1 cellular context compared by ENCODE assay signal in genomic region chr5:125198270-125198974, GRCh38.
TF ChIP-seq lines count a peak whose summit lies in the region.

No MANE protein-coding gene starts in this region.

TF ChIP-seq in HEK293, 187 proteins besides CTCF, POLR2A, EP300 and RAD21 (continued from another document and continues in another):
- TF ChIP-seq ZNF26 (tag by site-specific recombination; IDR thresholded peaks at IDR 0.05) (no peak), ZNF76 (tag by site-specific recombination; IDR thresholded peaks at IDR 0.05; ENCODE audit: borderline replicate concordance, low read depth) (no peak), ZNF626 (tag by site-specific recombination; IDR thresholded peaks at IDR 0.05) (peak; percentile 98; the same call in 1 of the 2 replicates), ZNF394 (tag by site-specific recombination; IDR thresholded peaks at IDR 0.05; ENCODE audit: borderline replicate concordance) (no peak), ZBTB11 (tag by site-specific recombination; conservative IDR thresholded peaks at IDR 0.05; ENCODE audit: low read depth) (no peak), ZSCAN23 (tag by site-specific recombination; IDR thresholded peaks at IDR 0.05) (no peak), ZNF433 (tag by site-specific recombination; IDR thresholded peaks at IDR 0.05; ENCODE audit: low read depth) (no peak), ZNF37A (tag by site-specific recombination; IDR thresholded peaks at IDR 0.05) (peak; percentile 89), ZNF776 (tag by site-specific recombination; IDR thresholded peaks at IDR 0.05; ENCODE audit: borderline replicate concordance) (peak; percentile 92; the same call in 1 of the 2 replicates), PRDM10 (tag by site-specific recombination; IDR thresholded peaks at IDR 0.05) (peak; percentile 51; the same call in 1 of the 2 replicates), ZNF19 (tag by site-specific recombination; IDR thresholded peaks at IDR 0.05; ENCODE audit: low read depth) (no peak), ZSCAN5A (tag by site-specific recombination; IDR thresholded peaks at IDR 0.05) (no peak), ZNF132 (tag by site-specific recombination; IDR thresholded peaks at IDR 0.05; ENCODE audit: borderline replicate concordance) (peak; percentile 67; the same call in 1 of the 2 replicates), ZNF16 (tag by site-specific recombination; IDR thresholded peaks at IDR 0.05; ENCODE audit: low read depth) (no peak), ZNF530 (tag by site-specific recombination; IDR thresholded peaks at IDR 0.05; ENCODE audit: low read depth) (no peak), YY1 (tag by site-specific recombination; IDR thresholded peaks at IDR 0.05) (no peak), ZNF645 (tag by site-specific recombination; IDR thresholded peaks at IDR 0.05) (no peak), ZNF529 (tag by site-specific recombination; IDR thresholded peaks at IDR 0.05; ENCODE audit: insufficient replicate concordance) (peak; percentile 82), ZBTB6 (tag by site-specific recombination; IDR thresholded peaks at IDR 0.05) (no peak; the same call in 1 of the 2 replicates), PRDM6 (tag by site-specific recombination; IDR thresholded peaks at IDR 0.05) (peak; percentile 94), BCL11A (tag by site-specific recombination; IDR thresholded peaks at IDR 0.05; ENCODE audit: low read depth) (no peak), ZSCAN16 (tag by site-specific recombination; IDR thresholded peaks at IDR 0.05) (no peak), OVOL3 (tag by site-specific recombination; IDR thresholded peaks at IDR 0.05) (peak; percentile 38; the same call in 1 of the 2 replicates), ZNF660 (tag by site-specific recombination; IDR thresholded peaks at IDR 0.05) (peak; percentile 99), GFI1B (tag by site-specific recombination; IDR thresholded peaks at IDR 0.05) (peak; percentile 96), ZNF133 (tag by site-specific recombination; IDR thresholded peaks at IDR 0.05) (no peak), ZNF544 (tag by site-specific recombination; IDR thresholded peaks at IDR 0.05) (peak; percentile 97), ZBTB44 (tag by site-specific recombination; IDR thresholded peaks at IDR 0.05) (peak; percentile 97)
- TF ChIP-seq, protein P1, sequence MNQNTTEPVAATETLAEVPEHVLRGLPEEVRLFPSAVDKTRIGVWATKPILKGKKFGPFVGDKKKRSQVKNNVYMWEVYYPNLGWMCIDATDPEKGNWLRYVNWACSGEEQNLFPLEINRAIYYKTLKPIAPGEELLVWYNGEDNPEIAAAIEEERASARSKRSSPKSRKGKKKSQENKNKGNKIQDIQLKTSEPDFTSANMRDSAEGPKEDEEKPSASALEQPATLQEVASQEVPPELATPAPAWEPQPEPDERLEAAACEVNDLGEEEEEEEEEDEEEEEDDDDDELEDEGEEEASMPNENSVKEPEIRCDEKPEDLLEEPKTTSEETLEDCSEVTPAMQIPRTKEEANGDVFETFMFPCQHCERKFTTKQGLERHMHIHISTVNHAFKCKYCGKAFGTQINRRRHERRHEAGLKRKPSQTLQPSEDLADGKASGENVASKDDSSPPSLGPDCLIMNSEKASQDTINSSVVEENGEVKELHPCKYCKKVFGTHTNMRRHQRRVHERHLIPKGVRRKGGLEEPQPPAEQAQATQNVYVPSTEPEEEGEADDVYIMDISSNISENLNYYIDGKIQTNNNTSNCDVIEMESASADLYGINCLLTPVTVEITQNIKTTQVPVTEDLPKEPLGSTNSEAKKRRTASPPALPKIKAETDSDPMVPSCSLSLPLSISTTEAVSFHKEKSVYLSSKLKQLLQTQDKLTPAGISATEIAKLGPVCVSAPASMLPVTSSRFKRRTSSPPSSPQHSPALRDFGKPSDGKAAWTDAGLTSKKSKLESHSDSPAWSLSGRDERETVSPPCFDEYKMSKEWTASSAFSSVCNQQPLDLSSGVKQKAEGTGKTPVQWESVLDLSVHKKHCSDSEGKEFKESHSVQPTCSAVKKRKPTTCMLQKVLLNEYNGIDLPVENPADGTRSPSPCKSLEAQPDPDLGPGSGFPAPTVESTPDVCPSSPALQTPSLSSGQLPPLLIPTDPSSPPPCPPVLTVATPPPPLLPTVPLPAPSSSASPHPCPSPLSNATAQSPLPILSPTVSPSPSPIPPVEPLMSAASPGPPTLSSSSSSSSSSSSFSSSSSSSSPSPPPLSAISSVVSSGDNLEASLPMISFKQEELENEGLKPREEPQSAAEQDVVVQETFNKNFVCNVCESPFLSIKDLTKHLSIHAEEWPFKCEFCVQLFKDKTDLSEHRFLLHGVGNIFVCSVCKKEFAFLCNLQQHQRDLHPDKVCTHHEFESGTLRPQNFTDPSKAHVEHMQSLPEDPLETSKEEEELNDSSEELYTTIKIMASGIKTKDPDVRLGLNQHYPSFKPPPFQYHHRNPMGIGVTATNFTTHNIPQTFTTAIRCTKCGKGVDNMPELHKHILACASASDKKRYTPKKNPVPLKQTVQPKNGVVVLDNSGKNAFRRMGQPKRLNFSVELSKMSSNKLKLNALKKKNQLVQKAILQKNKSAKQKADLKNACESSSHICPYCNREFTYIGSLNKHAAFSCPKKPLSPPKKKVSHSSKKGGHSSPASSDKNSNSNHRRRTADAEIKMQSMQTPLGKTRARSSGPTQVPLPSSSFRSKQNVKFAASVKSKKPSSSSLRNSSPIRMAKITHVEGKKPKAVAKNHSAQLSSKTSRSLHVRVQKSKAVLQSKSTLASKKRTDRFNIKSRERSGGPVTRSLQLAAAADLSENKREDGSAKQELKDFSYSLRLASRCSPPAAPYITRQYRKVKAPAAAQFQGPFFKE (tag by site-specific recombination; IDR thresholded peaks at IDR 0.05; ENCODE audit: borderline replicate concordance): no peak
- TF ChIP-seq, protein P2, sequence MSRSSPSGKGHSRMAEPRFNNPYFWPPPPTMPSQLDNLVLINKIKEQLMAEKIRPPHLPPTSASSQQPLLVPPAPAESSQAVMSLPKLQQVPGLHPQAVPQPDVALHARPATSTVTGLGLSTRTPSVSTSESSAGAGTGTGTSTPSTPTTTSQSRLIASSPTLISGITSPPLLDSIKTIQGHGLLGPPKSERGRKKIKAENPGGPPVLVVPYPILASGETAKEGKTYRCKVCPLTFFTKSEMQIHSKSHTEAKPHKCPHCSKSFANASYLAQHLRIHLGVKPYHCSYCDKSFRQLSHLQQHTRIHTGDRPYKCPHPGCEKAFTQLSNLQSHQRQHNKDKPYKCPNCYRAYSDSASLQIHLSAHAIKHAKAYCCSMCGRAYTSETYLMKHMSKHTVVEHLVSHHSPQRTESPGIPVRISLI (tag by site-specific recombination; IDR thresholded peaks at IDR 0.05): no peak
